ENCODE assay signal across 9 cellular contexts in the genomic region with DNA sequence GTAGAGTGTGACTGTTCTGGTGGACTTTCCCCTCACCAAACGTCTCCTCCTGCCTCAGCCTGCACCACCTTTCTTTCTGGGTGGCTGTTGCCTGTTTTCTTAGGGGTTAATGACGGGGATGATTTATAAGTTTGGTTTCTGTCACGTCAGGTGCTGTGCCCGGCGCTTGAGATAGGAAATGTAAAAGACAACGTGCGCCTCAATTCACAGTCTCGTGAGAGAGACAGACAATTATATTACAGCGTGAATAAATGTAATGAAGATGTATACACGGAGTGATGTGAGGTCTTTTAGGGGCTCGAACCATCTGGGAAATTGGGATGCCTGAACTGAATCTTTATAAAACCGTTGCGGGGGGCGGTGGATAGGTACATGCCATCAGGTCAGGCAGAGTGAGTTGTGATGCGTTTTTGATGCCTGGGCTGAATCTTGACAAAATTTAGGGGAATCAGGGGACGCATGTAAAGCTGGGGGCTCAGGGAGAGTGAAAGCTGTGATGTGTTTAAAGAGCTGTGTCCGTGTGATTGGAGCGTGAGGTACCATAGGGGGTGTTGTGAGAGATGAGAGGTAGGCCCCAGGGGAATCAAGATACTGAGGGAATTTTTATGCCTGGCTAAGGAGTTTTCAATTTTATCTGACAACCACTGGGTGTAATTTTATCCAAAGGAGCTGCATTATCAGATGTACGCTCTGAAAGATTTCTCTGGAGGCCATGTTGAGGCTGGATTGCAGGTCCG. TPM values are rescaled to one million over a fixed set of nuclear protein-coding genes. Genes with fewer than 3 reads are reported as not detected.
DNase-seq lines count a peak whose midpoint lies in the region; ATAC-seq, FAIRE-seq and TF ChIP-seq lines count a peak whose summit lies in the region.
"Had no signal": no experiment of that assay in that cellular context is flagged by ENCODE, and none has a peak within 500 bp of the region (broad histone marks: within the 10 kb centered on the region; RNA-seq: fewer than 3 reads in every experiment).

No MANE protein-coding gene starts in this region.

- TF ChIP-seq CTCF in fibroblast of lung (conservative IDR thresholded peaks at IDR 0.05 in 1 of 2, IDR thresholded peaks at IDR 0.05 in 1 of 2; ENCODE audit: low read depth in 1 of 2, low read length in 2 of 2) (no peak), D721Med (IDR thresholded peaks at IDR 0.05; ENCODE audit: insufficient read depth, missing control alignments) (no peak)

- H3K4me3 ChIP-seq in CD4-positive, CD25-positive, alpha-beta regulatory T cell (ENCODE audit: low read depth, low read length) = peak overlapping the region; percentile 94
- H3K4me3 ChIP-seq in SJSA1 = peak overlapping the region; percentile 66
- peak overlapping the region; percentile 61 to 98 (median 80) for H3K4me3 ChIP-seq in fibroblast of lung (replicated peaks in 1 of 4; ENCODE audit: control extremely low read depth in 1 of 4, insufficient read depth in 1 of 4, low read depth in 3 of 4, low read length in 4 of 4)

- DNase-seq in CD4-positive, CD25-positive, alpha-beta regulatory T cell = no peak
- DNase-seq in SJSA1 (ENCODE audit: low read depth in 1 of 2, low spot score in 2 of 2) (no peak), fibroblast of lung (ENCODE audit: low read depth in 2 of 2) (peak; percentile 14 to 15), putamen (ENCODE audit: low spot score) (peak; percentile 13), D721Med (ENCODE audit: insufficient read length, low spot score) (no peak)
- no peak for DNase-seq in effector CD4-positive, alpha-beta T cell

- peaks cover 37% of the 10 kb centered on the region for H3K79me2 ChIP-seq in fibroblast of lung (ENCODE audit: control insufficient read depth, insufficient read depth, low read length)

- H3K4me1 Mint-ChIP-seq in CD4-positive, CD25-positive, alpha-beta regulatory T cell = peaks cover 0 to 19% (median 11%) of the 10 kb centered on the region in 4 donors

- H4K20me1 ChIP-seq in fibroblast of lung (ENCODE audit: control insufficient read depth, extremely low read depth, insufficient read depth, low read length) = no peaks in the 10 kb centered on the region

- peak overlapping the region; percentile 85 for H3K9ac ChIP-seq in fibroblast of lung (ENCODE audit: insufficient read depth, low read length)

- no peak overlapping the region for H3K4me3 Mint-ChIP-seq in CD4-positive, CD25-positive, alpha-beta regulatory T cell
- H3K4me3 Mint-ChIP-seq: T-helper 1 cell treated with Interleukin-12 subunit alpha and Interleukin-12 subunit beta and Interleukin-4 antibody, amounts not matched to agents 30 μg/mL and 1 μg/mL, for 36 hours had no signal

- no peaks in the 10 kb centered on the region for H3K36me3 Mint-ChIP-seq in CD4-positive, CD25-positive, alpha-beta regulatory T cell

- H3K36me3 ChIP-seq in CD4-positive, CD25-positive, alpha-beta regulatory T cell (ENCODE audit: control insufficient read depth, insufficient read depth, low read length) = peaks cover 9% of the 10 kb centered on the region
- peaks cover 12% of the 10 kb centered on the region for H3K36me3 ChIP-seq in SJSA1
- no peaks in the 10 kb centered on the region for H3K36me3 ChIP-seq in fibroblast of lung (ENCODE audit: control insufficient read depth, insufficient read depth, low read length)

- FAIRE-seq in D721Med (lab: Jason Lieb, UNC) = no peak

- no peaks in the 10 kb centered on the region for H3K27me3 ChIP-seq in CD4-positive, CD25-positive, alpha-beta regulatory T cell (ENCODE audit: control insufficient read depth, insufficient read depth, low read length)
- H3K27me3 ChIP-seq in SJSA1 (replicated peaks) (no peaks in the 10 kb centered on the region), fibroblast of lung (ENCODE audit: control insufficient read depth, insufficient read depth, low read length) (no peaks in the 10 kb centered on the region)

- H3K9me3 ChIP-seq in CD4-positive, CD25-positive, alpha-beta regulatory T cell (ENCODE audit: control insufficient read depth in 2 of 2, low read length in 2 of 2) = no peaks in the 10 kb centered on the region
- H3K9me3 ChIP-seq in SJSA1 (replicated peaks) (no peaks in the 10 kb centered on the region), fibroblast of lung (ENCODE audit: control insufficient read depth, insufficient read depth, low read depth, low read length) (no peaks in the 10 kb centered on the region)

- H3K27ac Mint-ChIP-seq in CD4-positive, CD25-positive, alpha-beta regulatory T cell = no peak overlapping the region
- H3K27ac Mint-ChIP-seq: T-helper 1 cell treated with Interleukin-12 subunit alpha and Interleukin-12 subunit beta and Interleukin-4 antibody, amounts not matched to agents 30 μg/mL and 1 μg/mL, for 36 hours had no signal

- no peaks in the 10 kb centered on the region for H3K27me3 Mint-ChIP-seq in CD4-positive, CD25-positive, alpha-beta regulatory T cell

- H3K27ac ChIP-seq in CD4-positive, CD25-positive, alpha-beta regulatory T cell (ENCODE audit: insufficient read depth, low read length, poor library complexity, severe bottlenecking) = peak overlapping the region; percentile 97
- peak overlapping the region; percentile 72 for H3K27ac ChIP-seq in SJSA1
- H3K27ac ChIP-seq in fibroblast of lung (ENCODE audit: insufficient read depth, low read length) = peak overlapping the region; percentile 81

- ATAC-seq in CD4-positive, CD25-positive, alpha-beta regulatory T cell (ENCODE audit: low read depth in 2 of 2) = peak in 1 of 2 donors; percentile 36
- peak; percentile 5 for ATAC-seq in GM21447 (IDR thresholded peaks at IDR 0.05; ENCODE audit: unreplicated experiment)
- no peak for ATAC-seq in HG02938 (IDR thresholded peaks at IDR 0.05; ENCODE audit: unreplicated experiment)

- peaks cover 19% of the 10 kb centered on the region for H3K4me1 ChIP-seq in CD4-positive, CD25-positive, alpha-beta regulatory T cell (ENCODE audit: control insufficient read depth, insufficient read depth, low read length, poor library complexity, severe bottlenecking)
- H3K4me1 ChIP-seq in SJSA1 (replicated peaks) (0 out of 2 replicates have a peak, but pooled peaks cover 3% of the 10 kb centered on the region), fibroblast of lung (ENCODE audit: control insufficient read depth, extremely low read depth, insufficient read depth, low read length) (peaks cover 2% of the 10 kb centered on the region)

- H2AFZ ChIP-seq in fibroblast of lung (ENCODE audit: low read length) = peak overlapping the region; percentile 84

- peaks cover 0 to 1% (median 0%) of the 10 kb centered on the region in 7 donors for H3K9me3 Mint-ChIP-seq in CD4-positive, CD25-positive, alpha-beta regulatory T cell
- H3K9me3 Mint-ChIP-seq: T-helper 1 cell treated with Interleukin-12 subunit alpha and Interleukin-12 subunit beta and Interleukin-4 antibody, amounts not matched to agents 30 μg/mL and 1 μg/mL, for 36 hours had no signal

- H3K4me2 ChIP-seq in fibroblast of lung (ENCODE audit: extremely low read depth, insufficient read depth, low read length) = peak overlapping the region; percentile 91

RNA-seq across cellular contexts. Expression of a gene that starts 0.8 kb away (rescaled TPM):
- 25.0 TPM for total RNA-seq in CD4-positive, CD25-positive, alpha-beta regulatory T cell
- 10 to 100 TPM; 43.2 to 61.3 (median 44.5) TPM for polyA plus RNA-seq in CD4-positive, CD25-positive, alpha-beta regulatory T cell
- total RNA-seq in SJSA1 (2014; rRNA removed; shearing (Covaris generic)) = 60.4 and 68.5 TPM in 2 replicates
- 29.0 and 34.7 TPM in 2 replicates for total RNA-seq in fibroblast of lung
- 40.9 and 42.9 TPM in 2 replicates for polyA plus RNA-seq in fibroblast of lung
- polyA plus RNA-seq in fibroblast of lung (2012) = 27.8 and 32.4 TPM in 2 replicates
- polyA minus RNA-seq in fibroblast of lung (ENCODE audit: low replicate concordance) = 2.9 and 5.1 TPM in 2 replicates

RNA-seq across cellular contexts. Expression of a gene that starts 42.8 kb away (rescaled TPM):
- not detected for total RNA-seq in CD4-positive, CD25-positive, alpha-beta regulatory T cell
- polyA plus RNA-seq in CD4-positive, CD25-positive, alpha-beta regulatory T cell = not detected
- total RNA-seq in SJSA1 (2014; rRNA removed; shearing (Covaris generic)) = 9.6 and 9.8 TPM in 2 replicates
- 14.9 and 18.7 TPM in 2 replicates for total RNA-seq in fibroblast of lung
- 10.2 and 12.5 TPM in 2 replicates for polyA plus RNA-seq in fibroblast of lung
- 11.5 and 11.8 TPM in 2 replicates for polyA plus RNA-seq in fibroblast of lung (2012)
- polyA minus RNA-seq in fibroblast of lung (ENCODE audit: low replicate concordance) = 150 and 154 TPM in 2 replicates

RNA-seq across cellular contexts. Expression of a gene that starts 46.2 kb away (rescaled TPM):
- 72.2 TPM for total RNA-seq in CD4-positive, CD25-positive, alpha-beta regulatory T cell
- 10 to 100 TPM; 47.1 to 66.8 (median 51.9) TPM for polyA plus RNA-seq in CD4-positive, CD25-positive, alpha-beta regulatory T cell
- 26.9 and 39.4 TPM in 2 replicates for total RNA-seq in SJSA1 (2014; rRNA removed; shearing (Covaris generic))
- 25.9 and 29.4 TPM in 2 replicates for total RNA-seq in fibroblast of lung
- 36.2 and 36.4 TPM in 2 replicates for polyA plus RNA-seq in fibroblast of lung
- polyA plus RNA-seq in fibroblast of lung (2012) = 8.8 and 9.3 TPM in 2 replicates
- polyA minus RNA-seq in fibroblast of lung (ENCODE audit: low replicate concordance) = 42.8 and 47.7 TPM in 2 replicates

Comparison
In these comparisons a context has a peak if more than half of its experiments do, and no peak if none do; other contexts are left out.
1. DNase-seq: peak in fibroblast of lung (2 of 2) and putamen (single experiment); none in CD4-positive, CD25-positive, alpha-beta regulatory T cell (0 of 3), SJSA1 (0 of 2), D721Med (single experiment) and effector CD4-positive, alpha-beta T cell (single experiment).
2. RNA of a gene that starts 42.8 kb away (total RNA-seq): 14.9 to 18.7 TPM in fibroblast of lung and 9.6 to 9.8 TPM in SJSA1; not detected in CD4-positive, CD25-positive, alpha-beta regulatory T cell (single experiment); every median in the first group is over 10 times any median in the second.
3. Peak in every context shown above with its lines, with median percentiles within 50 percentile points of each other: H3K27ac ChIP-seq and H3K4me3 ChIP-seq.